ENCODE assay signal across 1 cellular context in genomic region chr3:100264242-100264641, GRCh38.
TF ChIP-seq lines count a peak whose summit lies in the region.

No MANE protein-coding gene starts in this region.

TF ChIP-seq in HepG2, 621 proteins besides CTCF, POLR2A, EP300 and RAD21:
- no peak for TF ChIP-seq DMAP1 (CRISPR knock-in tag; IDR thresholded peaks at IDR 0.05)
- TF ChIP-seq FOXA1 (IDR thresholded peaks at IDR 0.05), result no peak
- TF ChIP-seq FOXA1 (CRISPR knock-in tag; IDR thresholded peaks at IDR 0.05), result no peak
- TF ChIP-seq ZNF280B (CRISPR knock-in tag; IDR thresholded peaks at IDR 0.05; ENCODE audit: borderline replicate concordance), result no peak
- no peak for TF ChIP-seq WIZ (CRISPR knock-in tag; IDR thresholded peaks at IDR 0.05)
- no peak for TF ChIP-seq HOXA7 (CRISPR knock-in tag; IDR thresholded peaks at IDR 0.05)
- TF ChIP-seq RBFOX2 (IDR thresholded peaks at IDR 0.05; ENCODE audit: low read depth, low read length), result no peak
- no peak for TF ChIP-seq ZSCAN21 (CRISPR knock-in tag; IDR thresholded peaks at IDR 0.05; ENCODE audit: borderline replicate concordance)
- TF ChIP-seq CREB3 (CRISPR knock-in tag; IDR thresholded peaks at IDR 0.05), result no peak
